Comparison of ENCODE assay signal across 11 cellular contexts in genomic region chr17:77666480-77666879, GRCh38.
A peak's percentile ranks its signal among the peaks of the same experiment; 100 is the strongest.
DNase-seq lines count a peak whose midpoint lies in the region; ATAC-seq lines count a peak whose summit lies in the region.
"Had no signal": no experiment of that assay in that cellular context is flagged by ENCODE, and none has a peak within 500 bp of the region (broad histone marks: within the 10 kb centered on the region; RNA-seq: fewer than 3 reads in every experiment).

No MANE protein-coding gene starts in this region.

- peak overlapping the region; percentile 84 for H3K4me3 Mint-ChIP-seq in activated naive CD8-positive, alpha-beta T cell
- peak overlapping the region; percentile 88 for H3K4me3 Mint-ChIP-seq in stimulated activated naive CD8-positive, alpha-beta T cell treated with anti-CD3 and anti-CD28 coated beads, Interleukin-15, Interleukin-2, amounts not matched to agents 100 ng/mL and 50 ng/mL, for 24 hours

- peaks cover 15% of the 10 kb centered on the region for H3K9me3 Mint-ChIP-seq in activated naive CD8-positive, alpha-beta T cell (ENCODE audit: low read depth)
- H3K9me3 Mint-ChIP-seq in stimulated activated naive CD8-positive, alpha-beta T cell treated with anti-CD3 and anti-CD28 coated beads, Interleukin-15, Interleukin-2, amounts not matched to agents 100 ng/mL and 50 ng/mL, for 24 hours, result peaks cover 20% of the 10 kb centered on the region

- H3K36me3 Mint-ChIP-seq in activated naive CD8-positive, alpha-beta T cell, result peaks cover 7% of the 10 kb centered on the region
- H3K36me3 Mint-ChIP-seq in stimulated activated naive CD8-positive, alpha-beta T cell treated with anti-CD3 and anti-CD28 coated beads, Interleukin-15, Interleukin-2, amounts not matched to agents 100 ng/mL and 50 ng/mL, for 24 hours (ENCODE audit: low read depth), result peaks cover 20% of the 10 kb centered on the region

- peaks cover 43% of the 10 kb centered on the region for H3K4me1 Mint-ChIP-seq in activated naive CD8-positive, alpha-beta T cell (ENCODE audit: low read depth)
- peaks cover 44% of the 10 kb centered on the region for H3K4me1 Mint-ChIP-seq in stimulated activated naive CD8-positive, alpha-beta T cell treated with anti-CD3 and anti-CD28 coated beads, Interleukin-15, Interleukin-2, amounts not matched to agents 100 ng/mL and 50 ng/mL, for 24 hours (ENCODE audit: low read depth)

- no peaks in the 10 kb centered on the region for H3K27me3 Mint-ChIP-seq in activated naive CD8-positive, alpha-beta T cell
- H3K27me3 Mint-ChIP-seq in stimulated activated naive CD8-positive, alpha-beta T cell treated with anti-CD3 and anti-CD28 coated beads, Interleukin-15, Interleukin-2, amounts not matched to agents 100 ng/mL and 50 ng/mL, for 24 hours, result no peaks in the 10 kb centered on the region

- H3K27ac Mint-ChIP-seq in activated naive CD8-positive, alpha-beta T cell, result peak overlapping the region; percentile 95
- H3K27ac Mint-ChIP-seq in stimulated activated naive CD8-positive, alpha-beta T cell treated with anti-CD3 and anti-CD28 coated beads, Interleukin-15, Interleukin-2, amounts not matched to agents 100 ng/mL and 50 ng/mL, for 24 hours, result peak overlapping the region; percentile 96
- H3K27ac Mint-ChIP-seq: progenitor cell of endocrine pancreas had no signal

- ATAC-seq in GM18519 (IDR thresholded peaks at IDR 0.05; ENCODE audit: low FRiP score, unreplicated experiment) (no peak), GM19023 (IDR thresholded peaks at IDR 0.05; ENCODE audit: unreplicated experiment) (no peak)
- ATAC-seq: gastrocnemius medialis had no signal

- DNase-seq in activated effector memory CD4-positive, alpha-beta T cell treated with anti-CD3 and anti-CD28 coated beads, Interleukin-2, amount 50 U/mL, for 16 hours, result peak; percentile 61
- no peak for DNase-seq in activated effector memory CD4-positive, alpha-beta T cell treated with Interleukin-2 at 50 U/mL for 16 hours
- DNase-seq in NOMO-1 (lab: John Stamatoyannopoulos, UW; ENCODE audit: unreplicated experiment in 2 of 2) (peak; percentile 63 to 77), NCI-H774 (lab: John Stamatoyannopoulos, UW) (no peak)
- DNase-seq: gastrocnemius medialis, NCI-H2081 treated with DMSO at 0.1 percent for 48 hours had no signal

Comparison
In these comparisons a context has a peak if more than half of its experiments do, and no peak if none do; other contexts are left out.
1. DNase-seq: peak in activated effector memory CD4-positive, alpha-beta T cell treated with anti-CD3 and anti-CD28 coated beads, Interleukin-2, amount 50 U/mL, for 16 hours (single experiment) and NOMO-1 (2 of 2); none in activated effector memory CD4-positive, alpha-beta T cell treated with Interleukin-2 at 50 U/mL for 16 hours (single experiment) and NCI-H774 (single experiment).